ENCODE assay signal across 9 cellular contexts in genomic region chrX:103817502-103817901, GRCh38. TPM values are rescaled to one million over a fixed set of nuclear protein-coding genes. Genes with fewer than 3 reads are reported as not detected.
DNase-seq lines count a peak whose midpoint lies in the region; ATAC-seq, FAIRE-seq and TF ChIP-seq lines count a peak whose summit lies in the region.
"Had no signal": no experiment of that assay in that cellular context is flagged by ENCODE, and none has a peak within 500 bp of the region (broad histone marks: within the 10 kb centered on the region; RNA-seq: fewer than 3 reads in every experiment).

No MANE protein-coding gene starts in this region.

- H3K27ac ChIP-seq in neuronal stem cell (replicated peaks; ENCODE audit: low read length), result no peak overlapping the region
- H3K27ac ChIP-seq: epithelial cell of prostate had no signal

- H2BK15ac ChIP-seq in neuronal stem cell (ENCODE audit: low read length), result no peak overlapping the region

- no CpG with 5 or more reads among the region's 5 CpGs for WGBS in neuronal stem cell (ENCODE audit: extremely low coverage in 2 of 2, insufficient read length in 2 of 2, insufficient replicate concordance in 1 of 2), 2 donors

- no peaks in the 10 kb centered on the region for H3K36me3 Mint-ChIP-seq in endothelial cell (ENCODE audit: low read depth, unreplicated experiment)

- no peak overlapping the region for H2BK120ac ChIP-seq in neuronal stem cell (ENCODE audit: low read depth, low read length)

- no peaks in the 10 kb centered on the region for H3K79me1 ChIP-seq in neuronal stem cell (ENCODE audit: low read depth, low read length)

- no peak overlapping the region for H2AFZ ChIP-seq in neuronal stem cell (ENCODE audit: low read length)

- H4K91ac ChIP-seq in neuronal stem cell (ENCODE audit: low read depth, low read length, poor library complexity), result no peak overlapping the region

- peak; percentile 7 for DNase-seq in Daoy (ENCODE audit: low read depth)
- peak; percentile 48 for DNase-seq in Jurkat, Clone E6-1 (ENCODE audit: low read depth, low spot score)
- DNase-seq in RPMI7951 (ENCODE audit: low read depth), result peak; percentile 19
- peak; percentile 27 for DNase-seq in endothelial cell (ENCODE audit: low spot score)
- DNase-seq in neuronal stem cell (ENCODE audit: low spot score), result peak; percentile 52

- no peak overlapping the region for H3K27ac Mint-ChIP-seq in endothelial cell (ENCODE audit: unreplicated experiment)

- H3K4me3 Mint-ChIP-seq in endothelial cell (ENCODE audit: unreplicated experiment), result no peak overlapping the region

- peaks cover 10% of the 10 kb centered on the region for H3K4me1 Mint-ChIP-seq in endothelial cell (ENCODE audit: unreplicated experiment)

- H2AK5ac ChIP-seq in neuronal stem cell (ENCODE audit: low read depth, low read length), result no peak overlapping the region

- no peak overlapping the region for H3K4me3 ChIP-seq in Jurkat, Clone E6-1 (ENCODE audit: low read length)
- no peak overlapping the region for H3K4me3 ChIP-seq in neuronal stem cell (ENCODE audit: low read length in 2 of 2)

- no peak overlapping the region for H4K8ac ChIP-seq in neuronal stem cell (ENCODE audit: low read depth, low read length)

- no peak overlapping the region for H3K4me2 ChIP-seq in neuronal stem cell (ENCODE audit: insufficient read depth, low read length, poor library complexity, severe bottlenecking)

- peaks cover 1% of the 10 kb centered on the region for H3K27me3 Mint-ChIP-seq in endothelial cell (ENCODE audit: unreplicated experiment)

- H3K23ac ChIP-seq in neuronal stem cell (ENCODE audit: low read depth, low read length, poor library complexity), result no peak overlapping the region

- H3K14ac ChIP-seq in neuronal stem cell (ENCODE audit: low read length), result no peak overlapping the region

- peak; percentile 86 for TF ChIP-seq CTCF in endothelial cell (IDR thresholded peaks at IDR 0.05; ENCODE audit: unreplicated experiment)

- H3K27me3 ChIP-seq in neuronal stem cell (ENCODE audit: control insufficient read depth in 3 of 3, insufficient read depth in 3 of 3, low read depth in 1 of 3, low read length in 3 of 3), result no peaks in the 10 kb centered on the region

- no peak overlapping the region for H2BK12ac ChIP-seq in neuronal stem cell (ENCODE audit: low read length)

- H3K4me1 ChIP-seq in neuronal stem cell (ENCODE audit: control insufficient read depth in 2 of 2, insufficient read depth in 1 of 2, low read depth in 1 of 2, low read length in 2 of 2), result no peaks in the 10 kb centered on the region

- no peak overlapping the region for H3K9ac ChIP-seq in neuronal stem cell (ENCODE audit: low read depth, low read length, poor library complexity)

- no peak overlapping the region for H2BK5ac ChIP-seq in neuronal stem cell (ENCODE audit: low read length)

- H3K4ac ChIP-seq in neuronal stem cell (ENCODE audit: low read length), result no peak overlapping the region

- H3K36me3 ChIP-seq in neuronal stem cell (replicated peaks in 1 of 2; ENCODE audit: control insufficient read depth in 2 of 2, insufficient read depth in 2 of 2, low read length in 2 of 2), result no peaks in the 10 kb centered on the region

- FAIRE-seq in A204.1 (lab: Jason Lieb, UNC), result peak; percentile 97

- no peak overlapping the region for H3K18ac ChIP-seq in neuronal stem cell (ENCODE audit: low read length)

- no peaks in the 10 kb centered on the region for H3K9me3 ChIP-seq in neuronal stem cell (replicated peaks in 1 of 2; ENCODE audit: control insufficient read depth in 2 of 2, insufficient read depth in 1 of 2, low read depth in 1 of 2, low read length in 2 of 2)

- H3K9me3 Mint-ChIP-seq in endothelial cell (ENCODE audit: unreplicated experiment), result no peaks in the 10 kb centered on the region

- ATAC-seq in HG02759 (IDR thresholded peaks at IDR 0.05; ENCODE audit: unreplicated experiment) (no peak), GM21447 (IDR thresholded peaks at IDR 0.05; ENCODE audit: unreplicated experiment) (no peak)

RNA-seq across cellular contexts. Expression of gene RAB9B, which starts 14.6 kb away (rescaled TPM):
- 0.92 and 0.97 TPM in 2 replicates for total RNA-seq in Daoy (2014; rRNA removed; shearing (Covaris generic))
- polyA plus RNA-seq in Jurkat, Clone E6-1 (2012; ENCODE audit: insufficient read depth, insufficient read length), result 2.8 TPM
- total RNA-seq in RPMI7951 (2014; rRNA removed; shearing (Covaris generic)), result under 0.01 TPM in 1 of 2 replicates, not detected in the other
- total RNA-seq in endothelial cell (ENCODE audit: unreplicated experiment), result 2.3 TPM
- polyA plus RNA-seq in neuronal stem cell (2013, experiment 1 of 2), result 2.3 TPM
- 2.3 TPM for polyA plus RNA-seq in neuronal stem cell (2013, experiment 2 of 2)

RNA-seq across cellular contexts. Expression of gene PLP1, which starts 40.9 kb away (rescaled TPM):
- total RNA-seq in Daoy (2014; rRNA removed; shearing (Covaris generic)), result 2.7 TPM in 1 of 2 replicates, not detected in the other
- not detected for polyA plus RNA-seq in Jurkat, Clone E6-1 (2012; ENCODE audit: insufficient read depth, insufficient read length)
- total RNA-seq in RPMI7951 (2014; rRNA removed; shearing (Covaris generic)), result 3.1 and 3.3 TPM in 2 replicates
- 9.6 TPM for total RNA-seq in endothelial cell (ENCODE audit: unreplicated experiment)
- polyA plus RNA-seq in neuronal stem cell (2013, experiment 1 of 2), result 125 TPM
- 126 TPM for polyA plus RNA-seq in neuronal stem cell (2013, experiment 2 of 2)
